In genomic region chr6:162245831-162246230, GRCh38 we compare ENCODE assay signal across 20 cellular contexts.
"Had no signal": no experiment of that assay in that cellular context is flagged by ENCODE, and none has a peak within 500 bp of the region (broad histone marks: within the 10 kb centered on the region; RNA-seq: fewer than 3 reads in every experiment).

No MANE protein-coding gene starts in this region.

- H3K4me1 ChIP-seq: esophagus squamous epithelium, gastroesophageal sphincter, pancreas, spleen, tibial artery, upper lobe of left lung, uterus had no signal

- H3K4me3 ChIP-seq: esophagus squamous epithelium, gastroesophageal sphincter, pancreas, right lobe of liver, spleen, tibial artery, upper lobe of left lung, uterus had no signal

- H3K9me3 ChIP-seq: esophagus squamous epithelium, gastroesophageal sphincter, pancreas, right lobe of liver, spleen, tibial artery, upper lobe of left lung, uterus had no signal

- DNase-seq: dermis blood vessel endothelial cell; esophagus squamous epithelium; foreskin fibroblast; hippocampal formation; left colon; left ventricle myocardium superior; mesendoderm; naive B cell; occipital lobe; pancreas; right lobe of liver; spleen; stimulated activated CD4-positive, alpha-beta T cell treated with anti-CD3 and anti-CD28 coated beads, Interleukin-15, amount 100 ng/mL, for 24 hours; stimulated activated CD4-positive, alpha-beta T cell treated with anti-CD3 and anti-CD28 coated beads, Interleukin-1b, Interleukin-23, amount 100 ng/mL, for 48 hours; stimulated activated CD4-positive, alpha-beta T cell treated with anti-CD3 and anti-CD28 coated beads, Interleukin-4, amount 100 ng/mL, for 24 hours; tibial artery; upper lobe of left lung; uterus had no signal

- H3K27me3 ChIP-seq: esophagus squamous epithelium, gastroesophageal sphincter, pancreas, right lobe of liver, spleen, tibial artery, upper lobe of left lung, uterus had no signal

- H3K27ac ChIP-seq: esophagus squamous epithelium, gastroesophageal sphincter, pancreas, right lobe of liver, spleen, tibial artery, upper lobe of left lung, uterus had no signal

- ATAC-seq: gastroesophageal sphincter; left colon; left ventricle myocardium superior; pancreas; stimulated activated memory B cell treated with anti-CD40 and anti-IgM and Interleukin-4, amounts not matched to agents 10 μg/mL and 1 μg/mL and 100 μg/mL, for 72 hours had no signal

- H3K36me3 ChIP-seq: esophagus squamous epithelium, gastroesophageal sphincter, pancreas, right lobe of liver, spleen, tibial artery, upper lobe of left lung, uterus had no signal
